In the genomic region with DNA sequence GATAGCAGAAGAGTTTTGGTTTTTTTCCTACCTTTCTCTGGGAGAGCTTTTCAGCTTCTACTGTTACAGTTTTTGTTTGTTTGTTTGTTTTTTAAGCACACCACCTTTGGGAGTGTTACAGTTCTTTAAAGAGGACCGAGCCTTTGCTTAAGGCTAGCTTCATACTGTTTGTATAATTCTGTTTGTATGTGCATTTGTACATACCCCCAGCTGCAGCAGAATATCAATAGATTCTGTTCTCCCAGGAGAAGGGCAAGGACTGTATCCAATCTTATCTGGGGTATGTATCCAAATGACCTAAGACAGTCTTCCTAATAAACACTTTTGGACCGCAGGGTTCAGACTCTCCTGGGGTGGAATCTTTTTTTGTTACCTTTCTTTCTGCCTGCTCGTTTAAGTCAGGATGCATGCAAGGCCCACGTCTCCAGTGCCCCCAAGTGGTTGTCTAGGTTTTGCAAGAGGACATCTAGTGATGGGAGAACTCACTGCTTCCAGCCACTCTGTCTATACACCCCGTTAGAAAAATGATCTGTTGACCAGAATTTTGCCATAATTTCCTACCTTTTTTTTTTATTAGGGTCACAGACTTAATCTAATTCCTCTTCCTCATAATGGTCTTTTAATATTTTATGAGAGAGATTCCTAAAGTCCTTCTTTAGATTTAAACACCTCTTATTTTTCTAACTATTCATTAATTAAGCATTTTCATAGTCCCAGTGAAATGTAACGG, we compare ENCODE assay signal across 8 cellular contexts. TPM values are rescaled to one million over a fixed set of nuclear protein-coding genes. Genes with fewer than 3 reads are reported as not detected.
DNase-seq lines count a peak whose midpoint lies in the region; ATAC-seq lines count a peak whose summit lies in the region.

No MANE protein-coding gene starts in this region.

- peak; percentile 86 for ATAC-seq in HG03064 (IDR thresholded peaks at IDR 0.05; ENCODE audit: low read depth, unreplicated experiment)
- ATAC-seq in left colon: peak; percentile 93

- intact Hi-C loops in left colon (cut with DNase I, micrococcal nuclease): no loop called here

- DNase-seq in NK-92 treated with Interleukin-12 subunit alpha and Interleukin-12 subunit beta, amount 100 ng/mL, for 24 hours (lab: John Stamatoyannopoulos, UW): peak; percentile 48
- no peak for DNase-seq in NK-92 (lab: John Stamatoyannopoulos, UW; ENCODE audit: unreplicated experiment)
- DNase-seq in NCI-H2227 treated with DMSO at 0.1 percent for 48 hours (lab: John Stamatoyannopoulos, UW): peak; percentile 80
- peak; percentile 49 for DNase-seq in activated CD4-positive, CD25-positive, alpha-beta regulatory T cell treated with anti-CD3 and anti-CD28 coated beads, Interleukin-2, amount 50 U/mL, for 16 hours (ENCODE audit: low read depth, low spot score)
- DNase-seq in central memory CD4-positive, alpha-beta T cell: peak; percentile 58
- DNase-seq in left colon: peak; percentile 40 to 68
- DNase-seq in stimulated activated CD4-positive, alpha-beta T cell treated with anti-CD3 and anti-CD28 coated beads, TNF-alpha, amount 100 ng/mL, for 24 hours (ENCODE audit: low read depth in 3 of 3): peak; percentile 44 to 64 (median 58)

RNA-seq across cellular contexts. Expression of a gene that starts 23.9 kb away (rescaled TPM):
- 10 to 100 TPM; 13.0 to 13.6 TPM for total RNA-seq in left colon
